In genomic region chr6:47810885-47811284, GRCh38 we compare ENCODE assay signal across 20 cellular contexts. TPM values are rescaled to one million over a fixed set of nuclear protein-coding genes. Genes with fewer than 3 reads are reported as not detected.
DNase-seq lines count a peak whose midpoint lies in the region; TF ChIP-seq lines count a peak whose summit lies in the region.
"Had no signal": no experiment of that assay in that cellular context is flagged by ENCODE, and none has a peak within 500 bp of the region (broad histone marks: within the 10 kb centered on the region; RNA-seq: fewer than 3 reads in every experiment).

No MANE protein-coding gene starts in this region.

- H3K14ac ChIP-seq in neuronal stem cell (ENCODE audit: low read length) = no peak overlapping the region

- H3K9me3 Mint-ChIP-seq in chondrocyte (ENCODE audit: low read depth) (no peaks in the 10 kb centered on the region), Calu3 (ENCODE audit: low read depth, unreplicated experiment) (no peaks in the 10 kb centered on the region)

- no peak overlapping the region for H3K23ac ChIP-seq in neuronal stem cell (ENCODE audit: low read depth, low read length, poor library complexity)

- TF ChIP-seq POLR2A in transverse colon (IDR thresholded peaks at IDR 0.05) = no peak

- H3K18ac ChIP-seq in neuronal stem cell (ENCODE audit: low read length) = no peak overlapping the region

- no peak overlapping the region for H2AK5ac ChIP-seq in neuronal stem cell (ENCODE audit: low read depth, low read length)

- H4K8ac ChIP-seq in neuronal stem cell (ENCODE audit: low read depth, low read length) = no peak overlapping the region

- H3K4me1 Mint-ChIP-seq in chondrocyte (ENCODE audit: low read depth) (no peaks in the 10 kb centered on the region), Calu3 (ENCODE audit: low read depth, unreplicated experiment) (no peaks in the 10 kb centered on the region)
- H3K4me1 Mint-ChIP-seq: CD4-positive, CD25-positive, alpha-beta regulatory T cell had no signal

- no peak overlapping the region for H3K27ac Mint-ChIP-seq in chondrocyte (ENCODE audit: unreplicated experiment)
- H3K27ac Mint-ChIP-seq in Calu3 (ENCODE audit: unreplicated experiment) = no peak overlapping the region
- H3K27ac Mint-ChIP-seq: CD4-positive, CD25-positive, alpha-beta regulatory T cell had no signal

- H3K9me3 ChIP-seq in neuronal stem cell (replicated peaks in 1 of 2; ENCODE audit: control insufficient read depth in 2 of 2, insufficient read depth in 1 of 2, low read depth in 1 of 2, low read length in 2 of 2) = no peaks in the 10 kb centered on the region
- H3K9me3 ChIP-seq in transverse colon = no peaks in the 10 kb centered on the region
- H3K9me3 ChIP-seq in smooth muscle cell (replicated peaks; ENCODE audit: low read depth) = no peaks in the 10 kb centered on the region
- H3K9me3 ChIP-seq: MG63, sigmoid colon, vagina had no signal

- WGBS in neuronal stem cell (ENCODE audit: extremely low coverage in 2 of 2, insufficient read length in 2 of 2, insufficient replicate concordance in 1 of 2), 2 donors = no CpG with 5 or more reads among the region's 3 CpGs
- 86% methylated on average over 3 of the region's 3 CpGs; no CpG with 5 or more reads in 1 of the 2 donors for WGBS in transverse colon (ENCODE audit: low coverage in 1 of 2), 2 donors
- WGBS in smooth muscle cell (ENCODE audit: low lambda C conversion rate) = 85% methylated on average over 3 of the region's 3 CpGs

- DNase-seq in NCI-H748 (lab: John Stamatoyannopoulos, UW; ENCODE audit: unreplicated experiment) (peak; percentile 44), NCI-H748 treated with DMSO at 0.1 percent for 48 hours (lab: John Stamatoyannopoulos, UW) (no peak), NAMALWA (ENCODE audit: low spot score) (peak; percentile 16), chondrocyte (ENCODE audit: low spot score) (no peak), neuronal stem cell (ENCODE audit: low spot score) (peak; percentile 5), Calu3 (no peak), transverse colon (no peak), smooth muscle cell (lab: John Stamatoyannopoulos, UW; ENCODE audit: unreplicated experiment) (no peak)
- DNase-seq: ACHN; activated CD8-positive, alpha-beta memory T cell treated with anti-CD3 and anti-CD28 coated beads for 24 hours; CD4-positive, CD25-positive, alpha-beta regulatory T cell; DMS79; MG63; NCI-H2171; sigmoid colon; T-helper 2 cell had no signal

- H3K36me3 Mint-ChIP-seq in chondrocyte (ENCODE audit: low read depth) (no peaks in the 10 kb centered on the region), Calu3 (ENCODE audit: insufficient read depth, unreplicated experiment) (no peaks in the 10 kb centered on the region)
- H3K36me3 Mint-ChIP-seq: CD4-positive, CD25-positive, alpha-beta regulatory T cell had no signal

- H3K27ac ChIP-seq in neuronal stem cell (replicated peaks; ENCODE audit: low read length) = no peak overlapping the region
- H3K27ac ChIP-seq in transverse colon = no peak overlapping the region
- H3K27ac ChIP-seq in smooth muscle cell (ENCODE audit: low read depth) = no peak overlapping the region
- H3K27ac ChIP-seq: cardiac muscle cell, sigmoid colon, vagina had no signal

- H3K36me3 ChIP-seq in neuronal stem cell (replicated peaks in 1 of 2; ENCODE audit: control insufficient read depth in 2 of 2, insufficient read depth in 2 of 2, low read length in 2 of 2) = no peaks in the 10 kb centered on the region
- H3K36me3 ChIP-seq in transverse colon = no peaks in the 10 kb centered on the region
- H3K36me3 ChIP-seq in smooth muscle cell (ENCODE audit: low read depth) = no peaks in the 10 kb centered on the region
- H3K36me3 ChIP-seq: cardiac muscle cell, MG63, sigmoid colon, vagina had no signal

- TF ChIP-seq CTCF in chondrocyte (IDR thresholded peaks at IDR 0.05) = peak; percentile 9
- TF ChIP-seq CTCF in Calu3 (IDR thresholded peaks at IDR 0.05; ENCODE audit: unreplicated experiment) = no peak
- TF ChIP-seq CTCF in transverse colon (IDR thresholded peaks at IDR 0.05) = no peak
- TF ChIP-seq CTCF in smooth muscle cell (IDR thresholded peaks at IDR 0.05; ENCODE audit: borderline replicate concordance, insufficient read depth, poor library complexity, severe bottlenecking) = no peak

- H4K20me1 ChIP-seq in smooth muscle cell (ENCODE audit: low read depth) = no peaks in the 10 kb centered on the region

- H3K27me3 ChIP-seq in neuronal stem cell (ENCODE audit: control insufficient read depth in 3 of 3, insufficient read depth in 3 of 3, low read depth in 1 of 3, low read length in 3 of 3) = no peaks in the 10 kb centered on the region
- H3K27me3 ChIP-seq in transverse colon = no peaks in the 10 kb centered on the region
- H3K27me3 ChIP-seq in smooth muscle cell (ENCODE audit: low read depth) = no peaks in the 10 kb centered on the region
- H3K27me3 ChIP-seq: cardiac muscle cell, MG63, sigmoid colon, vagina had no signal

- H3K27me3 Mint-ChIP-seq in chondrocyte (ENCODE audit: low read depth) (peaks cover 8% of the 10 kb centered on the region), Calu3 (ENCODE audit: unreplicated experiment) (peaks cover 37% of the 10 kb centered on the region)

- no peak overlapping the region for H2BK5ac ChIP-seq in neuronal stem cell (ENCODE audit: low read length)

- no peaks in the 10 kb centered on the region for H3K4me1 ChIP-seq in neuronal stem cell (ENCODE audit: control insufficient read depth in 2 of 2, insufficient read depth in 1 of 2, low read depth in 1 of 2, low read length in 2 of 2)
- H3K4me1 ChIP-seq in transverse colon = no peaks in the 10 kb centered on the region
- no peaks in the 10 kb centered on the region for H3K4me1 ChIP-seq in smooth muscle cell (ENCODE audit: low read depth)
- H3K4me1 ChIP-seq: sigmoid colon, vagina had no signal

- H3K79me2 ChIP-seq in smooth muscle cell (ENCODE audit: low read depth) = no peaks in the 10 kb centered on the region

- H2AFZ ChIP-seq in neuronal stem cell (ENCODE audit: low read length) = no peak overlapping the region
- no peak overlapping the region for H2AFZ ChIP-seq in smooth muscle cell (ENCODE audit: low read depth)

- in situ Hi-C loops in transverse colon (cut with MboI; ENCODE audit: low pct_ligation_motif_present in 1 of 4, low pct_unique_long_range_greater_than_20kb in 1 of 4, low sequenced_read_pairs in 3 of 4) = no loop called here

- no peak overlapping the region for H2BK15ac ChIP-seq in neuronal stem cell (ENCODE audit: low read length)

- H3K4me3 Mint-ChIP-seq in chondrocyte (ENCODE audit: unreplicated experiment) = no peak overlapping the region
- no peak overlapping the region for H3K4me3 Mint-ChIP-seq in Calu3 (ENCODE audit: low read depth, unreplicated experiment)
- H3K4me3 Mint-ChIP-seq: CD4-positive, CD25-positive, alpha-beta regulatory T cell had no signal

- H3K4me3 ChIP-seq in neuronal stem cell (ENCODE audit: low read length in 2 of 2) (no peak overlapping the region), transverse colon (no peak overlapping the region), smooth muscle cell (no peak overlapping the region)
- H3K4me3 ChIP-seq: cardiac muscle cell, MG63, sigmoid colon, vagina had no signal

- H3K4me2 ChIP-seq in neuronal stem cell (ENCODE audit: insufficient read depth, low read length, poor library complexity, severe bottlenecking) (no peak overlapping the region), smooth muscle cell (no peak overlapping the region)

- intact Hi-C loops in Calu3 (cut with micrococcal nuclease; ENCODE audit: unreplicated experiment) = no loop called here
- intact Hi-C loops in transverse colon (cut with DNase I; ENCODE audit: low total_unique reads) = no loop called here

- CTCF ChIA-PET in Calu3 (lab: Charles Lee) = no interaction called here

- no peak overlapping the region for H2BK12ac ChIP-seq in neuronal stem cell (ENCODE audit: low read length)

- no peaks in the 10 kb centered on the region for H3K79me1 ChIP-seq in neuronal stem cell (ENCODE audit: low read depth, low read length)

- no TSS peak for BruUV-seq in Calu3 (replicated peaks; lab: Mats Ljungman, UMichigan)

- no peak for TF ChIP-seq EP300 in transverse colon (IDR thresholded peaks at IDR 0.05; ENCODE audit: low read depth)

- no peaks in the 10 kb centered on the region for H3F3A ChIP-seq in smooth muscle cell (ENCODE audit: low read depth)

- no peak overlapping the region for H4K91ac ChIP-seq in neuronal stem cell (ENCODE audit: low read depth, low read length, poor library complexity)

- H3K9ac ChIP-seq in neuronal stem cell (ENCODE audit: low read depth, low read length, poor library complexity) (no peak overlapping the region), smooth muscle cell (ENCODE audit: low read depth) (no peak overlapping the region)

- H3K4ac ChIP-seq in neuronal stem cell (ENCODE audit: low read length) = no peak overlapping the region

- no peak overlapping the region for H2BK120ac ChIP-seq in neuronal stem cell (ENCODE audit: low read depth, low read length)

RNA-seq across cellular contexts. Expression of gene OPN5, which starts 29.1 kb away (rescaled TPM):
- total RNA-seq in chondrocyte (not detected in 3 replicates), Calu3 (2022) (not detected in 2 replicates), transverse colon (not detected), smooth muscle cell (not detected in 2 replicates)
- polyA plus RNA-seq in neuronal stem cell (2013, experiment 1 of 2) = 0.01 TPM
- not detected for polyA plus RNA-seq in neuronal stem cell (2013, experiment 2 of 2)
- not detected in 2 replicates for polyA plus RNA-seq in smooth muscle cell
- total RNA-seq: cardiac muscle cell; CD4-positive, CD25-positive, alpha-beta regulatory T cell; HT1080; mononuclear cell; sigmoid colon; vagina had no signal
- polyA plus RNA-seq: cardiac muscle cell; CD4-positive, CD25-positive, alpha-beta regulatory T cell; sigmoid colon had no signal

Comparison
In these comparisons a context has a peak if more than half of its experiments do, and no peak if none do; other contexts are left out.
1. DNase-seq: peak in NCI-H748 (single experiment), NAMALWA (single experiment) and neuronal stem cell (single experiment); none in NCI-H748 treated with DMSO at 0.1 percent for 48 hours (single experiment), chondrocyte (single experiment), Calu3 (single experiment), transverse colon (single experiment) and smooth muscle cell (single experiment).